Comparison of ENCODE assay signal across 19 cellular contexts in the genomic region with DNA sequence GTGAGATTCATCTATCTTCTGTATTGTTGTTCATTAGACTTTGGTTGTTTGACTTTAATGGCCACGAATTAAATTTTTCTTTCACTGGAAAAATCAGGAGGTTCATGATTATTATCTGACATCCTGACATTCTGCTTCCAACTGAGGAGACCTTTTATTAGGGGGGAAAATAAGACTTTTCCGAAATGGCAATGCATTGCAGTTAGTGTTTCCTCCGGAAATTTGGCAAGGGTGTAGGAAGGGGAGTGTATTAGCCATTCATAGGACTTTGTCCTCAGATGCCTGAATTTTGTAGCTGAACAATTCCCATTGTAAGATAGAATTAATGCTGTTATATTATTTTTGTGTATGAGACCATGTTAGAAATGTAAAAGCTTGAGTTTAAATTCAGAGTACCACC.
"Had no signal": no experiment of that assay in that cellular context is flagged by ENCODE, and none has a peak within 500 bp of the region (broad histone marks: within the 10 kb centered on the region; RNA-seq: fewer than 3 reads in every experiment).

No MANE protein-coding gene starts in this region.

- H3K27ac ChIP-seq: hepatocyte, neural progenitor cell, parathyroid adenoma, sigmoid colon, stomach, testis, tibial artery had no signal

- ATAC-seq: effector memory CD8-positive, alpha-beta T cell; left colon; naive thymus-derived CD4-positive, alpha-beta T cell; stimulated activated effector memory CD8-positive, alpha-beta T cell treated with anti-CD3 and anti-CD28 coated beads, Interleukin-12 subunit alpha, Interleukin-12 subunit beta, amount 100 ng/mL, for 72 hours had no signal

- DNase-seq: central memory CD4-positive, alpha-beta T cell; effector memory CD8-positive, alpha-beta T cell; left colon; mesendoderm; midbrain; naive thymus-derived CD4-positive, alpha-beta T cell; sigmoid colon; stimulated activated CD4-positive, alpha-beta T cell treated with anti-CD3 and anti-CD28 coated beads, Interleukin-2, amount 100 ng/mL, for 24 hours; stimulated activated CD4-positive, alpha-beta T cell treated with anti-CD3 and anti-CD28 coated beads, Interleukin-4, amount 100 ng/mL, for 24 hours; stimulated activated naive CD4-positive, alpha-beta T cell treated with Interleukin-2 at 50 U/mL for 16 hours; stomach; substantia nigra; testis; tibial artery had no signal

- H3K36me3 ChIP-seq: neural progenitor cell, sigmoid colon, stomach, tibial artery had no signal

- H3K27me3 ChIP-seq: hepatocyte, neural progenitor cell, sigmoid colon, stomach, testis, tibial artery had no signal

- H3K9me3 ChIP-seq: sigmoid colon, stomach, testis, tibial artery had no signal

- H3K4me3 ChIP-seq: hepatocyte, lung, neural progenitor cell, sigmoid colon, stomach, testis, tibial artery had no signal

- H3K4me1 ChIP-seq: neural progenitor cell, parathyroid adenoma, sigmoid colon, testis had no signal
